In genomic region chr4:2299794-2300193, GRCh38 we compare ENCODE assay signal across 21 cellular contexts. TPM values are rescaled to one million over a fixed set of nuclear protein-coding genes. Genes with fewer than 3 reads are reported as not detected.
A peak's percentile ranks its signal among the peaks of the same experiment; 100 is the strongest.
DNase-seq lines count a peak whose midpoint lies in the region; ATAC-seq and TF ChIP-seq lines count a peak whose summit lies in the region.
"Had no signal": no experiment of that assay in that cellular context is flagged by ENCODE, and none has a peak within 500 bp of the region (broad histone marks: within the 10 kb centered on the region; RNA-seq: fewer than 3 reads in every experiment).

No MANE protein-coding gene starts in this region.

- no peak overlapping the region for H3K4me3 ChIP-seq in uterus
- H3K4me3 ChIP-seq: GM12878, MG63 had no signal

- no peaks in the 10 kb centered on the region for H3K36me3 Mint-ChIP-seq in activated CD8-positive, alpha-beta T cell treated with anti-CD3 and anti-CD28 coated beads, Interleukin-2, amount 10 ng/mL, durations not matched to agents 7 days and 5 days (ENCODE audit: low read depth)
- no peaks in the 10 kb centered on the region for H3K36me3 Mint-ChIP-seq in activated CD8-positive, alpha-beta T cell treated with anti-CD3 and anti-CD28 coated beads for 36 hours (ENCODE audit: low read depth)
- peaks cover 6% of the 10 kb centered on the region for H3K36me3 Mint-ChIP-seq in T-helper 17 cell (ENCODE audit: low read depth)
- peaks cover 11% of the 10 kb centered on the region for H3K36me3 Mint-ChIP-seq in stimulated activated effector memory CD8-positive, alpha-beta T cell treated with anti-CD3 and anti-CD28 coated beads, Interleukin-12 subunit alpha, Interleukin-12 subunit beta, amount 100 ng/mL, for 72 hours

- no peak for ATAC-seq in activated CD8-positive, alpha-beta T cell treated with anti-CD3 and anti-CD28 coated beads, Interleukin-2, amount 10 ng/mL, durations not matched to agents 7 days and 5 days
- ATAC-seq in activated CD8-positive, alpha-beta T cell treated with anti-CD3 and anti-CD28 coated beads for 36 hours: no peak
- no peak for ATAC-seq in T-helper 17 cell
- no peak for ATAC-seq in left lobe of liver
- ATAC-seq in stimulated activated effector memory CD8-positive, alpha-beta T cell treated with anti-CD3 and anti-CD28 coated beads, Interleukin-12 subunit alpha, Interleukin-12 subunit beta, amount 100 ng/mL, for 72 hours: no peak
- no peak for ATAC-seq in HG02588 (IDR thresholded peaks at IDR 0.05; ENCODE audit: unreplicated experiment)
- ATAC-seq: GM12878, Panc1 had no signal

- H3K27me3 ChIP-seq in uterus: no peaks in the 10 kb centered on the region
- H3K27me3 ChIP-seq: BE2C, MG63 had no signal

- H3K27me3 Mint-ChIP-seq in activated CD8-positive, alpha-beta T cell treated with anti-CD3 and anti-CD28 coated beads, Interleukin-2, amount 10 ng/mL, durations not matched to agents 7 days and 5 days (ENCODE audit: low read depth): peaks cover 7% of the 10 kb centered on the region
- H3K27me3 Mint-ChIP-seq in activated CD8-positive, alpha-beta T cell treated with anti-CD3 and anti-CD28 coated beads for 36 hours: no peaks in the 10 kb centered on the region
- H3K27me3 Mint-ChIP-seq in T-helper 17 cell: no peaks in the 10 kb centered on the region

- CTCF ChIA-PET in activated CD8-positive, alpha-beta T cell treated with anti-CD3 and anti-CD28 coated beads, Interleukin-2, amount 10 ng/mL, durations not matched to agents 7 days and 5 days (lab: Charles Lee): no interaction called here
- CTCF ChIA-PET in activated CD8-positive, alpha-beta T cell treated with anti-CD3 and anti-CD28 coated beads for 36 hours (lab: Charles Lee): no interaction called here

- no peaks in the 10 kb centered on the region for H3K36me3 ChIP-seq in uterus
- H3K36me3 ChIP-seq: BE2C, MG63 had no signal

- no peaks in the 10 kb centered on the region for H3K4me1 ChIP-seq in uterus

- DNase-seq in activated CD8-positive, alpha-beta T cell treated with anti-CD3 and anti-CD28 coated beads, Interleukin-2, amount 10 ng/mL, durations not matched to agents 7 days and 5 days: peak; percentile 13
- DNase-seq in activated CD8-positive, alpha-beta T cell treated with anti-CD3 and anti-CD28 coated beads for 36 hours: no peak
- no peak for DNase-seq in T-helper 17 cell
- peak; percentile 14 for DNase-seq in left lobe of liver (ENCODE audit: low spot score)
- DNase-seq in stimulated activated effector memory CD8-positive, alpha-beta T cell treated with anti-CD3 and anti-CD28 coated beads, Interleukin-12 subunit alpha, Interleukin-12 subunit beta, amount 100 ng/mL, for 72 hours (ENCODE audit: low spot score in 2 of 2): no peak
- no peak for DNase-seq in uterus
- DNase-seq in NCI-H1930 (lab: John Stamatoyannopoulos, UW): no peak
- DNase-seq: 8988T, DMS 273 treated with DMSO at 0.1 percent for 48 hours, GDM1, HFFc6, Karpas-422, MG63, NCI-H1092 treated with DMSO at 0.1 percent for 48 hours, NCI-H2107, NCI-H226, NCI-H524 treated with DMSO at 0.1 percent for 48 hours had no signal

- TF ChIP-seq CTCF in activated CD8-positive, alpha-beta T cell treated with anti-CD3 and anti-CD28 coated beads for 36 hours (IDR thresholded peaks at IDR 0.05): no peak
- TF ChIP-seq CTCF in uterus (IDR thresholded peaks at IDR 0.05): no peak

- H3K27ac Mint-ChIP-seq in activated CD8-positive, alpha-beta T cell treated with anti-CD3 and anti-CD28 coated beads, Interleukin-2, amount 10 ng/mL, durations not matched to agents 7 days and 5 days: no peak overlapping the region
- H3K27ac Mint-ChIP-seq in activated CD8-positive, alpha-beta T cell treated with anti-CD3 and anti-CD28 coated beads for 36 hours: no peak overlapping the region
- peak overlapping the region; percentile 81 for H3K27ac Mint-ChIP-seq in T-helper 17 cell
- peak overlapping the region; percentile 66 for H3K27ac Mint-ChIP-seq in stimulated activated effector memory CD8-positive, alpha-beta T cell treated with anti-CD3 and anti-CD28 coated beads, Interleukin-12 subunit alpha, Interleukin-12 subunit beta, amount 100 ng/mL, for 72 hours
- H3K27ac Mint-ChIP-seq: HFFc6 had no signal

- no peak overlapping the region for H3K27ac ChIP-seq in uterus

- POLR2A ChIA-PET in activated CD8-positive, alpha-beta T cell treated with anti-CD3 and anti-CD28 coated beads, Interleukin-2, amount 10 ng/mL, durations not matched to agents 7 days and 5 days (lab: Charles Lee): no interaction called here
- POLR2A ChIA-PET in activated CD8-positive, alpha-beta T cell treated with anti-CD3 and anti-CD28 coated beads for 36 hours (lab: Charles Lee): no interaction called here

- H3K4me1 Mint-ChIP-seq in activated CD8-positive, alpha-beta T cell treated with anti-CD3 and anti-CD28 coated beads, Interleukin-2, amount 10 ng/mL, durations not matched to agents 7 days and 5 days (ENCODE audit: low read depth): peaks cover 32% of the 10 kb centered on the region
- H3K4me1 Mint-ChIP-seq in activated CD8-positive, alpha-beta T cell treated with anti-CD3 and anti-CD28 coated beads for 36 hours (ENCODE audit: low read depth): peaks cover 30% of the 10 kb centered on the region
- peaks cover 15% of the 10 kb centered on the region for H3K4me1 Mint-ChIP-seq in T-helper 17 cell
- H3K4me1 Mint-ChIP-seq in stimulated activated effector memory CD8-positive, alpha-beta T cell treated with anti-CD3 and anti-CD28 coated beads, Interleukin-12 subunit alpha, Interleukin-12 subunit beta, amount 100 ng/mL, for 72 hours: peaks cover 18% of the 10 kb centered on the region

- intact Hi-C loops in activated CD8-positive, alpha-beta T cell treated with anti-CD3 and anti-CD28 coated beads for 36 hours (cut with micrococcal nuclease): no loop called here
- intact Hi-C loops in uterus (cut with DNase I; ENCODE audit: low total_unique reads): no loop called here

- H3K4me3 Mint-ChIP-seq in activated CD8-positive, alpha-beta T cell treated with anti-CD3 and anti-CD28 coated beads, Interleukin-2, amount 10 ng/mL, durations not matched to agents 7 days and 5 days: no peak overlapping the region
- no peak overlapping the region for H3K4me3 Mint-ChIP-seq in activated CD8-positive, alpha-beta T cell treated with anti-CD3 and anti-CD28 coated beads for 36 hours
- H3K4me3 Mint-ChIP-seq in T-helper 17 cell: no peak overlapping the region
- no peak overlapping the region for H3K4me3 Mint-ChIP-seq in stimulated activated effector memory CD8-positive, alpha-beta T cell treated with anti-CD3 and anti-CD28 coated beads, Interleukin-12 subunit alpha, Interleukin-12 subunit beta, amount 100 ng/mL, for 72 hours
- H3K4me3 Mint-ChIP-seq: HFFc6 had no signal

- H3K9me3 Mint-ChIP-seq in activated CD8-positive, alpha-beta T cell treated with anti-CD3 and anti-CD28 coated beads, Interleukin-2, amount 10 ng/mL, durations not matched to agents 7 days and 5 days (ENCODE audit: insufficient read depth): no peaks in the 10 kb centered on the region
- H3K9me3 Mint-ChIP-seq in activated CD8-positive, alpha-beta T cell treated with anti-CD3 and anti-CD28 coated beads for 36 hours: no peaks in the 10 kb centered on the region
- H3K9me3 Mint-ChIP-seq in stimulated activated effector memory CD8-positive, alpha-beta T cell treated with anti-CD3 and anti-CD28 coated beads, Interleukin-12 subunit alpha, Interleukin-12 subunit beta, amount 100 ng/mL, for 72 hours: no peaks in the 10 kb centered on the region

- TF ChIP-seq POLR2A in uterus (IDR thresholded peaks at IDR 0.05): no peak

- no peaks in the 10 kb centered on the region for H3K9me3 ChIP-seq in T-helper 17 cell (ENCODE audit: control insufficient read depth, low read length, poor library complexity, severe bottlenecking)
- no peaks in the 10 kb centered on the region for H3K9me3 ChIP-seq in uterus
- H3K9me3 ChIP-seq: BE2C, MG63 had no signal

RNA-seq across cellular contexts. Expression of gene MXD4, which starts 37.9 kb away (rescaled TPM):
- 1 to 10 TPM; 5.9 to 6.9 TPM for total RNA-seq in activated CD8-positive, alpha-beta T cell treated with anti-CD3 and anti-CD28 coated beads, Interleukin-2, amount 10 ng/mL, durations not matched to agents 7 days and 5 days
- 1 to 10 TPM; 1.5 to 2.3 TPM for total RNA-seq in activated CD8-positive, alpha-beta T cell treated with anti-CD3 and anti-CD28 coated beads for 36 hours
- total RNA-seq in T-helper 17 cell: 100 to 1,000 TPM in 1 of 2 donors, 10 to 100 TPM in 1; 81.4 to 100 TPM
- 23.6 TPM for total RNA-seq in left lobe of liver
- 10 to 100 TPM; 15.4 to 53.1 (median 31.8) TPM for total RNA-seq in uterus

RNA-seq across cellular contexts. Expression of gene HAUS3, which starts 57.9 kb away (rescaled TPM):
- total RNA-seq in activated CD8-positive, alpha-beta T cell treated with anti-CD3 and anti-CD28 coated beads, Interleukin-2, amount 10 ng/mL, durations not matched to agents 7 days and 5 days: 10 to 100 TPM; 22.0 to 25.8 TPM
- 10 to 100 TPM; 18.4 to 19.5 TPM for total RNA-seq in activated CD8-positive, alpha-beta T cell treated with anti-CD3 and anti-CD28 coated beads for 36 hours
- 10 to 100 TPM; 78.5 to 94.5 TPM for total RNA-seq in T-helper 17 cell
- 5.0 TPM for total RNA-seq in left lobe of liver
- 10 to 100 TPM in 3 of 4 donors, 1 to 10 TPM in 1; 7.4 to 29.9 (median 14.2) TPM for total RNA-seq in uterus

RNA-seq across cellular contexts. Expression of gene POLN, which starts 57.9 kb away (rescaled TPM):
- total RNA-seq in activated CD8-positive, alpha-beta T cell treated with anti-CD3 and anti-CD28 coated beads, Interleukin-2, amount 10 ng/mL, durations not matched to agents 7 days and 5 days: 1 to 10 TPM; 2.4 to 2.5 TPM
- 1 to 10 TPM; 2.1 to 2.9 TPM for total RNA-seq in activated CD8-positive, alpha-beta T cell treated with anti-CD3 and anti-CD28 coated beads for 36 hours
- 1 to 10 TPM; 2.8 to 3.9 TPM for total RNA-seq in T-helper 17 cell
- total RNA-seq in left lobe of liver: 2.2 TPM
- total RNA-seq in uterus: 1 to 10 TPM in 2 of 4 donors, under 1 TPM in 1, not detected in 1; 0.26 to 5.8 (median 5.5) TPM

Comparison
In these comparisons a context has a peak if more than half of its experiments do, and no peak if none do; other contexts are left out.
1. DNase-seq: peak in activated CD8-positive, alpha-beta T cell treated with anti-CD3 and anti-CD28 coated beads, Interleukin-2, amount 10 ng/mL, durations not matched to agents 7 days and 5 days (single experiment) and left lobe of liver (single experiment); none in activated CD8-positive, alpha-beta T cell treated with anti-CD3 and anti-CD28 coated beads for 36 hours (single experiment), T-helper 17 cell (0 of 3), stimulated activated effector memory CD8-positive, alpha-beta T cell treated with anti-CD3 and anti-CD28 coated beads, Interleukin-12 subunit alpha, Interleukin-12 subunit beta, amount 100 ng/mL, for 72 hours (0 of 2), uterus (0 of 2) and NCI-H1930 (0 of 2).
2. H3K27ac Mint-ChIP-seq: peak in T-helper 17 cell (single experiment) and stimulated activated effector memory CD8-positive, alpha-beta T cell treated with anti-CD3 and anti-CD28 coated beads, Interleukin-12 subunit alpha, Interleukin-12 subunit beta, amount 100 ng/mL, for 72 hours (single experiment); none in activated CD8-positive, alpha-beta T cell treated with anti-CD3 and anti-CD28 coated beads, Interleukin-2, amount 10 ng/mL, durations not matched to agents 7 days and 5 days (single experiment) and activated CD8-positive, alpha-beta T cell treated with anti-CD3 and anti-CD28 coated beads for 36 hours (single experiment).